1 cellular context compared by ENCODE assay signal in genomic region chr12:98516184-98516873, GRCh38.
TF ChIP-seq lines count a peak whose summit lies in the region.

No MANE protein-coding gene starts in this region.

TF ChIP-seq in HepG2, 621 proteins besides CTCF, POLR2A, EP300 and RAD21 (continued from another document and continues in another):
- TF ChIP-seq ZNF274 (CRISPR knock-in tag; IDR thresholded peaks at IDR 0.05) = 0 out of 2 replicates have a peak, but pooled peaks have one; percentile 40
- TF ChIP-seq KLF11 (CRISPR knock-in tag; IDR thresholded peaks at IDR 0.05) = no peak; the same call in 1 of the 2 replicates
- TF ChIP-seq FOXM1 (CRISPR knock-in tag; IDR thresholded peaks at IDR 0.05) = 0 out of 2 replicates have a peak, but pooled peaks have one; percentile 24
- TF ChIP-seq RCOR2 (CRISPR knock-in tag; IDR thresholded peaks at IDR 0.05) = peak; percentile 54; the same call in 1 of the 2 replicates
- TF ChIP-seq HMGXB3 (CRISPR knock-in tag; IDR thresholded peaks at IDR 0.05; ENCODE audit: borderline replicate concordance) = peak; percentile 95
- TF ChIP-seq ZBTB34 (CRISPR knock-in tag; IDR thresholded peaks at IDR 0.05) = 0 out of 2 replicates have a peak, but pooled peaks have one; percentile 32
- TF ChIP-seq ZNF777 (CRISPR knock-in tag; IDR thresholded peaks at IDR 0.05) = peak; percentile 94
- peak; percentile 11 for TF ChIP-seq AGO2 (optimal IDR thresholded peaks at IDR 0.05; ENCODE audit: low read depth, low read length)
- peak; percentile 82; the same call in 1 of the 2 replicates for TF ChIP-seq RFX5 (IDR thresholded peaks at IDR 0.05; ENCODE audit: low read depth, low read length)
- TF ChIP-seq ZEB1 (IDR thresholded peaks at IDR 0.05; ENCODE audit: insufficient replicate concordance, low read depth) = peak; percentile 39
- TF ChIP-seq THAP11 (CRISPR knock-in tag; IDR thresholded peaks at IDR 0.05) = 0 out of 2 replicates have a peak, but pooled peaks have one; percentile 11
- TF ChIP-seq REL (CRISPR knock-in tag; conservative IDR thresholded peaks at IDR 0.05) = peak; percentile 60; the same call in 1 of the 2 replicates
- TF ChIP-seq ZNF546 (CRISPR knock-in tag; conservative IDR thresholded peaks at IDR 0.05) = 0 out of 2 replicates have a peak, but pooled peaks have one; percentile 55
- no peak for TF ChIP-seq ZBTB26 (CRISPR knock-in tag; IDR thresholded peaks at IDR 0.05; ENCODE audit: borderline replicate concordance)
- no peak for TF ChIP-seq IKZF5 (CRISPR knock-in tag; IDR thresholded peaks at IDR 0.05)
- TF ChIP-seq ZNF883 (CRISPR knock-in tag; IDR thresholded peaks at IDR 0.05; ENCODE audit: not compliant biosample characterization) = peak; percentile 45
- 0 out of 2 replicates have a peak, but pooled peaks have one; percentile 33 for TF ChIP-seq ZBTB38 (CRISPR knock-in tag; IDR thresholded peaks at IDR 0.05)
- TF ChIP-seq ZNF552 (CRISPR knock-in tag; IDR thresholded peaks at IDR 0.05; ENCODE audit: borderline replicate concordance) = no peak; the same call in 1 of the 2 replicates
- TF ChIP-seq ZNF441 (CRISPR knock-in tag; IDR thresholded peaks at IDR 0.05; ENCODE audit: borderline replicate concordance) = 0 out of 2 replicates have a peak, but pooled peaks have one; percentile 35
- peak; percentile 29; the same call in 1 of the 2 replicates for TF ChIP-seq TBX2 (CRISPR knock-in tag; IDR thresholded peaks at IDR 0.05; ENCODE audit: borderline replicate concordance)
- peak; percentile 22; the same call in 1 of the 2 replicates for TF ChIP-seq NFIC (IDR thresholded peaks at IDR 0.05; ENCODE audit: low read length)
- peak; percentile 47 for TF ChIP-seq ZBTB7A (CRISPR knock-in tag; IDR thresholded peaks at IDR 0.05)
- TF ChIP-seq ZNF776 (CRISPR knock-in tag; IDR thresholded peaks at IDR 0.05) = no peak
- no peak for TF ChIP-seq ZNF891 (CRISPR knock-in tag; IDR thresholded peaks at IDR 0.05)
- TF ChIP-seq FOXP4 (CRISPR knock-in tag; IDR thresholded peaks at IDR 0.05) = 0 out of 2 replicates have a peak, but pooled peaks have one; percentile 26
- TF ChIP-seq ZNF563 (CRISPR knock-in tag; IDR thresholded peaks at IDR 0.05) = peak; percentile 15; the same call in 1 of the 2 replicates
- TF ChIP-seq ETV5 (CRISPR knock-in tag; IDR thresholded peaks at IDR 0.05; ENCODE audit: borderline replicate concordance) = no peak
- TF ChIP-seq SRSF9 (IDR thresholded peaks at IDR 0.05; ENCODE audit: borderline replicate concordance, insufficient read depth, low read depth, low read length, poor library complexity, severe bottlenecking) = no peak
- peak; percentile 77; the same call in 1 of the 2 replicates for TF ChIP-seq E2F2 (CRISPR knock-in tag; IDR thresholded peaks at IDR 0.05; ENCODE audit: borderline replicate concordance)
- peak; percentile 63; the same call in 1 of the 2 replicates for TF ChIP-seq CC2D1A (CRISPR knock-in tag; IDR thresholded peaks at IDR 0.05)
- peak; percentile 39; the same call in 1 of the 2 replicates for TF ChIP-seq SIN3B (IDR thresholded peaks at IDR 0.05; ENCODE audit: low read length)
- peak; percentile 61 for TF ChIP-seq NFYC (CRISPR knock-in tag; IDR thresholded peaks at IDR 0.05)
- TF ChIP-seq HNRNPL (IDR thresholded peaks at IDR 0.05; ENCODE audit: low read depth, low read length) = no peak
- TF ChIP-seq HNF1B (CRISPR knock-in tag; IDR thresholded peaks at IDR 0.05) = no peak
- no peak for TF ChIP-seq MIER2 (CRISPR knock-in tag; IDR thresholded peaks at IDR 0.05)
- 0 out of 2 replicates have a peak, but pooled peaks have one; percentile 35 for TF ChIP-seq ZFP90 (CRISPR knock-in tag; IDR thresholded peaks at IDR 0.05; ENCODE audit: borderline replicate concordance)
- TF ChIP-seq ZNF782 (CRISPR knock-in tag; IDR thresholded peaks at IDR 0.05; ENCODE audit: borderline replicate concordance) = no peak
- peak; percentile 43; the same call in 1 of the 2 replicates for TF ChIP-seq NFKB2 (CRISPR knock-in tag; IDR thresholded peaks at IDR 0.05; ENCODE audit: borderline replicate concordance)
- TF ChIP-seq ZNF670 (CRISPR knock-in tag; IDR thresholded peaks at IDR 0.05; ENCODE audit: borderline replicate concordance) = peak; percentile 68; the same call in 1 of the 2 replicates
- peak; percentile 43; the same call in 1 of the 3 replicates for TF ChIP-seq MXI1 (IDR thresholded peaks at IDR 0.05; ENCODE audit: borderline replicate concordance, low read depth, low read length)
- peak; percentile 63; the same call in 1 of the 2 replicates for TF ChIP-seq ZNF792 (CRISPR knock-in tag; IDR thresholded peaks at IDR 0.05)
- TF ChIP-seq ZMYM4 (CRISPR knock-in tag; IDR thresholded peaks at IDR 0.05) = peak; percentile 52
- no peak for TF ChIP-seq LCORL (IDR thresholded peaks at IDR 0.05)
- TF ChIP-seq LCORL (CRISPR knock-in tag; IDR thresholded peaks at IDR 0.05) = peak; percentile 56; the same call in 1 of the 2 replicates
- TF ChIP-seq NR2F1 (CRISPR knock-in tag; IDR thresholded peaks at IDR 0.05) = no peak
- TF ChIP-seq NRL (CRISPR knock-in tag; IDR thresholded peaks at IDR 0.05; ENCODE audit: borderline replicate concordance) = no peak
- peak; percentile 60 for TF ChIP-seq STAG1 (CRISPR knock-in tag; IDR thresholded peaks at IDR 0.05)
- TF ChIP-seq LBX2 (CRISPR knock-in tag; IDR thresholded peaks at IDR 0.05; ENCODE audit: borderline replicate concordance) = no peak
- 0 out of 2 replicates have a peak, but pooled peaks have one; percentile 45 for TF ChIP-seq IRF9 (CRISPR knock-in tag; IDR thresholded peaks at IDR 0.05; ENCODE audit: borderline replicate concordance)
- no peak for TF ChIP-seq ZNF276 (CRISPR knock-in tag; IDR thresholded peaks at IDR 0.05; ENCODE audit: low read depth)
